In the genomic region with DNA sequence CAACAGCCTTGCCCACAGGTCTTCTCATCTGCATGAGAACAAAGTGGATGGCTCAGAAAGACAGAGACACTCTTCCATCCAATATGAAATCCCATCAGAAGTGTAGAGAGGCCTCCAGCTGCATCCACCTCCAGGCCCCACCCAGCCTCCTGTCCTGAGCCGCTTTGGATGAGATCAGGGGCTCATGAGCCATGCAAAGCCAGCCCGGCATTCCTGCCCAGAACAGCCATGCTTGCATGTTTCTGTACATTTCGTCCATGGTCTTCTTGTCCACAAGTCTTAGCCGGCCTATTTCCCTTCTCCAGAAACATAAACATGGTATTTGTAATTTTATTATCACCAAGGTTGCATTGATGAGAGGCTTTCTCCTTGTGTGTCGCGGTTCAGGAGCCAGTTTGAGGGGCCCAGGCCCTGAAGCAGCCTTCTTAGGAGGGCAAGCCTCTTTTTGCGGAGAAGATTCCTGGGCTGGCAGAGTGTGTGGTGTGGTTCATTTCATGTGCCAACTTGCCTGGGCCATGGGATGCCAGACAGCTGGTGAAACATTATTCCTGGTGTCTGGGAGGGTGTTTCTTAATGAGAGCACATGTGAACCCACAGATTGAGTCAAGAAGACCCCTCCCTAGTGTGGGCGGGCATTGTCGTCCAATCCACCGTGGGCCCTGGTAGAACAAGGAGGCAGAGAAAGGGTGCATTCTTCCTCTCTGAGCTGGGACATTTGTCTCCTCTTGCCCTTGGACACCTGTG, we compare ENCODE assay signal across 25 cellular contexts.
DNase-seq lines count a peak whose midpoint lies in the region; TF ChIP-seq lines count a peak whose summit lies in the region.
"Had no signal": no experiment of that assay in that cellular context is flagged by ENCODE, and none has a peak within 500 bp of the region (broad histone marks: within the 10 kb centered on the region; RNA-seq: fewer than 3 reads in every experiment).

No MANE protein-coding gene starts in this region.

- no peaks in the 10 kb centered on the region for H3K36me3 Mint-ChIP-seq in type B pancreatic cell

- H3K9me3 Mint-ChIP-seq in type B pancreatic cell: no peaks in the 10 kb centered on the region
- H3K9me3 Mint-ChIP-seq: CD4-positive, alpha-beta T cell had no signal

- no peak for TF ChIP-seq POLR2A in lower leg skin (IDR thresholded peaks at IDR 0.05)

- no peaks in the 10 kb centered on the region for H3K4me1 Mint-ChIP-seq in type B pancreatic cell (ENCODE audit: unreplicated experiment)

- H3K4me3 Mint-ChIP-seq in type B pancreatic cell: no peak overlapping the region
- H3K4me3 Mint-ChIP-seq: CD4-positive, alpha-beta T cell had no signal

- no peak overlapping the region for H3K27ac Mint-ChIP-seq in type B pancreatic cell
- H3K27ac Mint-ChIP-seq: CD4-positive, alpha-beta T cell had no signal

- DNase-seq in NCI-H2171 (lab: John Stamatoyannopoulos, UW) (peak; percentile 86), epithelial cell of esophagus (ENCODE audit: low read depth) (peak; percentile 2), lower leg skin (ENCODE audit: low spot score in 2 of 2) (peak; percentile 20 to 66), type B pancreatic cell (ENCODE audit: extremely low spot score, unreplicated experiment) (peak; percentile 43), NCI-H2107 treated with DMSO at 0.1 percent for 48 hours (lab: John Stamatoyannopoulos, UW; ENCODE audit: unreplicated experiment) (no peak), NCI-H345 treated with DMSO at 0.1 percent for 48 hours (lab: John Stamatoyannopoulos, UW; ENCODE audit: unreplicated experiment) (no peak), NCI-H2029 (lab: John Stamatoyannopoulos, UW) (no peak), kidney tubule cell (ENCODE audit: low spot score) (no peak)
- DNase-seq: AML-193; CD4-positive, alpha-beta T cell; DMS79; GF-D8; Kasumi-1; MV-4-11; NCI-H1105 treated with DMSO at 0.1 percent for 48 hours; NCI-H146; NCI-H2081; NCI-H446; NCI-H524 treated with DMSO at 0.1 percent for 48 hours; NCI-H774; PC-3; Right ventricle myocardium superior had no signal

- 64 to 68% methylated on average over 10 of the region's 10 CpGs for WGBS in lower leg skin, 2 donors

- TF ChIP-seq CTCF in epithelial cell of esophagus (IDR thresholded peaks at IDR 0.05; ENCODE audit: insufficient read depth, low read depth, low read length, missing control alignments) (no peak), lower leg skin (IDR thresholded peaks at IDR 0.05) (no peak), type B pancreatic cell (conservative IDR thresholded peaks at IDR 0.05) (no peak)

- intact Hi-C loops in lower leg skin (cut with DNase I; ENCODE audit: low total_unique reads): no loop called here

- H3K27me3 Mint-ChIP-seq in type B pancreatic cell: peaks cover 3% of the 10 kb centered on the region
- H3K27me3 Mint-ChIP-seq: CD4-positive, alpha-beta T cell had no signal

- H3K4me3 ChIP-seq in epithelial cell of esophagus (ENCODE audit: low read length) (no peak overlapping the region), lower leg skin (ENCODE audit: low read depth, poor library complexity, severe bottlenecking) (no peak overlapping the region)
- H3K4me3 ChIP-seq: A549; BLaER1 treated with 17β-estradiol and CSF1 and Interleukin-3, amounts not matched to agents 10 nM and 100 nM; SJSA1 had no signal

Comparison
In these comparisons a context has a peak if more than half of its experiments do, and no peak if none do; other contexts are left out.
1. DNase-seq: peak in NCI-H2171 (single experiment), epithelial cell of esophagus (single experiment), lower leg skin (2 of 2) and type B pancreatic cell (single experiment); none in NCI-H2107 treated with DMSO at 0.1 percent for 48 hours (single experiment), NCI-H345 treated with DMSO at 0.1 percent for 48 hours (single experiment), NCI-H2029 (single experiment) and kidney tubule cell (single experiment).